15 cellular contexts compared by ENCODE assay signal in the genomic region with DNA sequence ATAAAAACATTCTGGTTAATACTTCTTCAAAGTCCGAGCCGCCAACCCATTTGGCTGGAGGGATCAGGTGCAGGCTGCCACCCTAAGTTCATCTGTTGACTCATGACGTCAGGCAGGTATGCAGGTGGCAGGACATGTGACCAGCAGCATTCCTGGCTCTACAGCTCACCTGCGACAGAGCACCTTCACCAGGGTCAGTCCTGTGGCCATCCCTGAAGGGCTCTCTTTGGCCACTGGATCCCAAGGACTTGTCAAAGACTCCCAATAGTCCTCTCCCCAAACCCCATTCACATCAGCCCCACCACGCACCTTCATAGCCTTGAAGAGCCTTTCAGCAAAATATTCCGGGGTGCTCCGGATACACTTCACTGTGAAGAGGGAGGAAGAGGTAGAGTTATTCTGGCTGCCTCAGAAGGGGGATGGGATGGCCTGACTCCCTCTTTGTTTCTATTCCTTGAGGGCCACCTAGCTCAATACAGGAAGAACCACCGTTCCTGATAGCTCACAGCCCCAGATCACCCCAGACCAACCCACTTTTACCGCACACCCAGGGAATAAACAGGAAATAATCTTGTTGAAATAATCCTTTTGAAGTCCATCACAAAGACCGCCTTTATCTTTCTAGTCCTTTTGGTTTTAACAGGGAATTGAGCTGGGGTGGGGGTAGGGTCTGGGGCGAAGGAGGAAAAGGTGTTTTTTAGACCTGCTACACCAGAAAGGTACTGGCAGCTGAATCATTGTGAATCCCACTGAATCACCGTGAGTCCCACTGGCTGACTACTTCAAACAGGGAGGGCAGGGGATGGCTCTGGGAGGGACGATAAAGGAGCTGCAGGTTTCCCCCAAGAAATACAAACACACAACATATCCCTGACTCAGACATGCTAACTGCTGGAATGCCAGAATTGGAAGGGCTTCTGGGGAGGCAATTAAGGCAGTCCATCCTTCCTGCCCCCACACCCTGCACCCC. TPM values are rescaled to one million over a fixed set of nuclear protein-coding genes. Genes with fewer than 3 reads are reported as not detected.
A peak's percentile ranks its signal among the peaks of the same experiment; 100 is the strongest.
DNase-seq lines count a peak whose midpoint lies in the region; ATAC-seq and TF ChIP-seq lines count a peak whose summit lies in the region.
"Had no signal": no experiment of that assay in that cellular context is flagged by ENCODE, and none has a peak within 500 bp of the region (broad histone marks: within the 10 kb centered on the region; RNA-seq: fewer than 3 reads in every experiment).

No MANE protein-coding gene starts in this region.

- H3K27ac Mint-ChIP-seq in activated CD8-positive, alpha-beta T cell treated with anti-CD3 and anti-CD28 coated beads, Interleukin-2, amount 10 ng/mL, durations not matched to agents 7 days and 5 days, result peak overlapping the region; percentile 84

- H3K9me3 ChIP-seq in lower lobe of right lung (no peaks in the 10 kb centered on the region), upper lobe of right lung (no peaks in the 10 kb centered on the region), testis (no peaks in the 10 kb centered on the region)
- H3K9me3 ChIP-seq: heart right ventricle, uterus had no signal

- 87 to 90% methylated on average over 12 to 13 of the region's 13 CpGs for WGBS in testis, 2 donors

- no peak for TF ChIP-seq POLR2A in testis (IDR thresholded peaks at IDR 0.05)

- peak overlapping the region; percentile 46 for H3K27ac ChIP-seq in lower lobe of right lung
- peak overlapping the region; percentile 36 for H3K27ac ChIP-seq in upper lobe of right lung
- no peak overlapping the region for H3K27ac ChIP-seq in testis
- H3K27ac ChIP-seq: GM23248, uterus had no signal

- H3K27me3 Mint-ChIP-seq in activated CD8-positive, alpha-beta T cell treated with anti-CD3 and anti-CD28 coated beads, Interleukin-2, amount 10 ng/mL, durations not matched to agents 7 days and 5 days (ENCODE audit: low read depth), result no peaks in the 10 kb centered on the region

- no peak for ATAC-seq in left cardiac atrium
- no peak for ATAC-seq in left ventricle myocardium superior
- peak; percentile 35 for ATAC-seq in activated CD8-positive, alpha-beta T cell treated with anti-CD3 and anti-CD28 coated beads, Interleukin-2, amount 10 ng/mL, durations not matched to agents 7 days and 5 days
- ATAC-seq in lower lobe of right lung, result peak; percentile 78 to 86
- peak; percentile 77 for ATAC-seq in upper lobe of right lung
- ATAC-seq: heart right ventricle, right cardiac atrium had no signal

- CTCF ChIA-PET in activated CD8-positive, alpha-beta T cell treated with anti-CD3 and anti-CD28 coated beads, Interleukin-2, amount 10 ng/mL, durations not matched to agents 7 days and 5 days (lab: Charles Lee), result interaction anchor here (1.5 to 2.5 kb wide), 6 partner anchors 10 to 34 kb away, joined by 3 to 17 read pairs (median 6); a partner anchor contains a TSS

- H3K4me1 ChIP-seq in lower lobe of right lung (peaks cover 11% of the 10 kb centered on the region), upper lobe of right lung (no peaks in the 10 kb centered on the region), testis (no peaks in the 10 kb centered on the region)
- H3K4me1 ChIP-seq: uterus had no signal

- POLR2A ChIA-PET in activated CD8-positive, alpha-beta T cell treated with anti-CD3 and anti-CD28 coated beads, Interleukin-2, amount 10 ng/mL, durations not matched to agents 7 days and 5 days (lab: Charles Lee), result interaction anchor here (1.0 to 1.6 kb wide), 2 partner anchors 50 to 93 kb away, joined by 3 to 5 read pairs; a partner anchor contains a TSS

- H3K4me3 ChIP-seq in lower lobe of right lung (no peak overlapping the region), upper lobe of right lung (no peak overlapping the region), testis (no peak overlapping the region)
- H3K4me3 ChIP-seq: GM23248, heart right ventricle, uterus had no signal

- intact Hi-C loops in left cardiac atrium (cut with DNase I), result no loop called here
- intact Hi-C loops in left ventricle myocardium superior (cut with micrococcal nuclease), result no loop called here
- intact Hi-C loops in lower lobe of right lung (cut with DNase I), result no loop called here
- intact Hi-C loops in upper lobe of right lung (cut with DNase I), result no loop called here
- intact Hi-C loops in testis (cut with DNase I; ENCODE audit: low total_unique reads), result no loop called here

- peaks cover 84% of the 10 kb centered on the region for H3K36me3 Mint-ChIP-seq in activated CD8-positive, alpha-beta T cell treated with anti-CD3 and anti-CD28 coated beads, Interleukin-2, amount 10 ng/mL, durations not matched to agents 7 days and 5 days (ENCODE audit: low read depth)

- no peaks in the 10 kb centered on the region for H3K27me3 ChIP-seq in lower lobe of right lung (ENCODE audit: low read depth)
- H3K27me3 ChIP-seq in upper lobe of right lung, result no peaks in the 10 kb centered on the region
- H3K27me3 ChIP-seq in testis, result no peaks in the 10 kb centered on the region
- H3K27me3 ChIP-seq: heart right ventricle, uterus had no signal

- H3K4me1 Mint-ChIP-seq in activated CD8-positive, alpha-beta T cell treated with anti-CD3 and anti-CD28 coated beads, Interleukin-2, amount 10 ng/mL, durations not matched to agents 7 days and 5 days (ENCODE audit: low read depth), result peaks cover 32% of the 10 kb centered on the region

- H3K4me3 Mint-ChIP-seq in activated CD8-positive, alpha-beta T cell treated with anti-CD3 and anti-CD28 coated beads, Interleukin-2, amount 10 ng/mL, durations not matched to agents 7 days and 5 days, result no peak overlapping the region

- TF ChIP-seq CTCF in lower lobe of right lung (IDR thresholded peaks at IDR 0.05) (no peak), upper lobe of right lung (IDR thresholded peaks at IDR 0.05) (no peak), testis (IDR thresholded peaks at IDR 0.05) (no peak)

- peak; percentile 2 for DNase-seq in left cardiac atrium
- no peak for DNase-seq in left ventricle myocardium superior
- no peak for DNase-seq in activated CD8-positive, alpha-beta T cell treated with anti-CD3 and anti-CD28 coated beads, Interleukin-2, amount 10 ng/mL, durations not matched to agents 7 days and 5 days
- peak; percentile 71 for DNase-seq in lower lobe of right lung
- DNase-seq in upper lobe of right lung, result no peak
- no peak for DNase-seq in GM19238 (ENCODE audit: insufficient read length, low spot score)
- DNase-seq in NCI-H2196 (lab: John Stamatoyannopoulos, UW; ENCODE audit: unreplicated experiment), result no peak
- DNase-seq in testis, result no peak
- DNase-seq: GM23248, heart right ventricle, KBM-7, midbrain, NCI-H2081, right cardiac atrium, uterus had no signal

- H3K36me3 ChIP-seq in lower lobe of right lung, result peaks cover 95% of the 10 kb centered on the region
- peaks cover 91% of the 10 kb centered on the region for H3K36me3 ChIP-seq in upper lobe of right lung
- H3K36me3 ChIP-seq in testis (ENCODE audit: low read depth, missing control alignments), result no peaks in the 10 kb centered on the region
- H3K36me3 ChIP-seq: uterus had no signal

- H3K9me3 Mint-ChIP-seq in activated CD8-positive, alpha-beta T cell treated with anti-CD3 and anti-CD28 coated beads, Interleukin-2, amount 10 ng/mL, durations not matched to agents 7 days and 5 days (ENCODE audit: insufficient read depth), result no peaks in the 10 kb centered on the region

RNA-seq across cellular contexts. Expression of a gene that starts 26.4 kb away (rescaled TPM):
- 100 to 1,000 TPM; 218 to 220 TPM for total RNA-seq in left cardiac atrium
- 214 TPM for total RNA-seq in left ventricle myocardium superior
- 100 to 1,000 TPM; 481 to 495 TPM for total RNA-seq in activated CD8-positive, alpha-beta T cell treated with anti-CD3 and anti-CD28 coated beads, Interleukin-2, amount 10 ng/mL, durations not matched to agents 7 days and 5 days
- 120 TPM for total RNA-seq in lower lobe of right lung
- total RNA-seq in upper lobe of right lung, result 143 TPM
- total RNA-seq in testis, result 100 to 1,000 TPM; 116 to 180 TPM
- 152 TPM for polyA plus RNA-seq in testis (ENCODE audit: insufficient read depth, low read depth, low replicate concordance)

RNA-seq across cellular contexts. Expression of a gene that starts 50.4 kb away (rescaled TPM):
- total RNA-seq in left cardiac atrium (100 to 1,000 TPM in 1 of 2 donors, 10 to 100 TPM in 1; 80.4 to 101 TPM), left ventricle myocardium superior (137 TPM), lower lobe of right lung (99.6 TPM), upper lobe of right lung (120 TPM), testis (10 to 100 TPM; 48.4 to 58.3 TPM)
- total RNA-seq in activated CD8-positive, alpha-beta T cell treated with anti-CD3 and anti-CD28 coated beads, Interleukin-2, amount 10 ng/mL, durations not matched to agents 7 days and 5 days, result 100 to 1,000 TPM; 132 to 138 TPM
- 43.5 TPM for polyA plus RNA-seq in testis (ENCODE audit: insufficient read depth, low read depth, low replicate concordance)

Comparison
In these comparisons a context has a peak if more than half of its experiments do, and no peak if none do; other contexts are left out.
1. DNase-seq: peak in left cardiac atrium (single experiment) and lower lobe of right lung (single experiment); none in left ventricle myocardium superior (single experiment), activated CD8-positive, alpha-beta T cell treated with anti-CD3 and anti-CD28 coated beads, Interleukin-2, amount 10 ng/mL, durations not matched to agents 7 days and 5 days (single experiment), upper lobe of right lung (single experiment), GM19238 (single experiment), NCI-H2196 (single experiment) and testis (single experiment).
2. ATAC-seq: peak in activated CD8-positive, alpha-beta T cell treated with anti-CD3 and anti-CD28 coated beads, Interleukin-2, amount 10 ng/mL, durations not matched to agents 7 days and 5 days (single experiment), lower lobe of right lung (2 of 2) and upper lobe of right lung (single experiment); none in left cardiac atrium (0 of 2) and left ventricle myocardium superior (single experiment).
3. H3K27ac ChIP-seq: peak in lower lobe of right lung (single experiment) and upper lobe of right lung (single experiment); none in testis (0 of 2).